21 cellular contexts compared by ENCODE assay signal in the genomic region with DNA sequence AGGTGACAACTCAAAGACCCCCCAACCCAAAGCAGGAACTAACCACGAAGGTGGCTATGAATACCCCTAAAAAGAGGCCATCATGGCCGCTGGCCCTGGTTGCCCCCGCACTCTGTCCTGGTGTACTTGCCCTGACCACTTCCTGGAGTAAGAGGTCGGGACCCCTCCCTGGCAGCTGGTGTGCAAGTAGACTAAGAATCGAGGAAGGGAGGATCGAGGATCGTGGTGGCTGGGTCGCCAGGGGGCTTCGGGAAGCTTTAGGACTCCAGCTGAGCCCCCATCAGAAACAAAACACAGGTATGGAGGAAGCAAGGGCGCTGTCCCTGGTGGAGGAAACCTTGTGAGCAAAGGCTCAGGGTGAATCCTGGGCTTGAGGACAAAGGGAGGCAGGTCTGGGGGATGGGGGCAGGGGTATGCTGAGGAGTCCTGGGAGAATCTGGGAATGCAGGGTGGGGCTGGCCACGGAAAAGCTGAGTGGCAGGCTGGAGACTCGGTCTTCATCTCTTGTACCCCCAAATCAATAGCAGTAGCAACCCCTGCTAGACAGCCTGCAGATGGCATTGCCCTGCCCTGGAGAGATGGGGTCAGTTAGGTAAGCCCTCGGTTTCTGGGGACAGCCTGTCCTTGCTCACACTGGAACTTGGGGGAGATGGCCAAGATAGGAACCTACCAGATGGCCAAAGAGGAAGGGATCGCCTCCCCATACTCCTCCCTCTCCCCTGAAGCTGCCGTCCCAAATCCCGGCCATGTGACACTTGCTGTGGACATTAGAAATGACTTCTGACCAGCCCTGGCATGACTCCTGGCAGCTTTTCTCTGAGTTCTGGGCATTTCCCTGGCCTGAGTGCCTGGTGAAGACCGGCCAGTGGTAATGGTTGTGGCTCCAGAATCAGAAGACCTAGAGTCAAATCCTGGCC.
"Had no signal": no experiment of that assay in that cellular context is flagged by ENCODE, and none has a peak within 500 bp of the region (broad histone marks: within the 10 kb centered on the region; RNA-seq: fewer than 3 reads in every experiment).

No MANE protein-coding gene starts in this region.

- H3K27me3 ChIP-seq: gastrocnemius medialis, right atrium auricular region had no signal

- H3K4me3 Mint-ChIP-seq: activated B cell treated with CpG ODN at 0.5 μM for 24 hours; activated CD4-positive, alpha-beta T cell treated with anti-CD3 and anti-CD28 coated beads, Interleukin-2, amount 10 ng/mL, durations not matched to agents 24 days and 14 days; activated T-cell treated with anti-CD3 and anti-CD28 coated beads, Interleukin-2, amount 50 U/mL, for 72 hours; dendritic cell treated with granulocyte-macrophage colony-stimulating factor and Interleukin-4, amounts not matched to agents 40 ng/mL and 50 ng/mL, for 4 days; effector memory CD8-positive, alpha-beta T cell; natural killer cell treated with Interleukin-12 subunit alpha and Interleukin-12 subunit beta and Interleukin-15 and Interleukin-18, amount 100 ng/mL, for 72 hours; T-helper 1 cell treated with Interleukin-12 subunit alpha and Interleukin-12 subunit beta and Interleukin-4 antibody, amounts not matched to agents 30 μg/mL and 1 μg/mL, for 36 hours had no signal

- H3K4me3 ChIP-seq: gastrocnemius medialis, heart left ventricle, left ventricle myocardium inferior, right atrium auricular region, transverse colon had no signal

- H3K27ac Mint-ChIP-seq: activated B cell treated with CpG ODN at 0.5 μM for 24 hours; activated CD4-positive, alpha-beta T cell treated with anti-CD3 and anti-CD28 coated beads, Interleukin-2, amount 10 ng/mL, durations not matched to agents 24 days and 14 days; activated T-cell treated with anti-CD3 and anti-CD28 coated beads, Interleukin-2, amount 50 U/mL, for 72 hours; dendritic cell treated with granulocyte-macrophage colony-stimulating factor and Interleukin-4, amounts not matched to agents 40 ng/mL and 50 ng/mL, for 4 days; effector memory CD8-positive, alpha-beta T cell; natural killer cell treated with Interleukin-12 subunit alpha and Interleukin-12 subunit beta and Interleukin-15 and Interleukin-18, amount 100 ng/mL, for 72 hours; progenitor cell of endocrine pancreas; T-helper 1 cell treated with Interleukin-12 subunit alpha and Interleukin-12 subunit beta and Interleukin-4 antibody, amounts not matched to agents 30 μg/mL and 1 μg/mL, for 36 hours had no signal

- ATAC-seq: effector memory CD8-positive, alpha-beta T cell; gastrocnemius medialis; heart left ventricle; stimulated activated naive CD8-positive, alpha-beta T cell treated with anti-CD3 and anti-CD28 coated beads, Interleukin-15, Interleukin-2, amounts not matched to agents 100 U/mL and 50 U/mL, for 24 hours had no signal

- DNase-seq: activated B cell treated with CpG ODN at 0.5 μM for 24 hours; activated CD4-positive, alpha-beta T cell treated with anti-CD3 and anti-CD28 coated beads, Interleukin-2, amount 10 ng/mL, durations not matched to agents 24 days and 14 days; activated CD8-positive, alpha-beta memory T cell treated with anti-CD3 and anti-CD28 coated beads, Interleukin-2, amount 50 U/mL, for 48 hours; activated gamma-delta T cell; activated T-cell treated with anti-CD3 and anti-CD28 coated beads, Interleukin-2, amount 50 U/mL, for 72 hours; aorta; cerebellar nuclear complex; effector memory CD8-positive, alpha-beta T cell; gastrocnemius medialis; heart left ventricle; left ventricle myocardium inferior; occipital lobe; small intestine; stimulated activated CD4-positive, alpha-beta T cell treated with anti-CD3 and anti-CD28 coated beads, Interleukin-4, amount 100 ng/mL, for 24 hours; stimulated activated naive CD8-positive, alpha-beta T cell treated with anti-CD3 and anti-CD28 coated beads, Interleukin-15, Interleukin-2, amounts not matched to agents 100 U/mL and 50 U/mL, for 24 hours; transverse colon had no signal

- H3K36me3 Mint-ChIP-seq: natural killer cell treated with Interleukin-12 subunit alpha and Interleukin-12 subunit beta and Interleukin-15 and Interleukin-18, amount 100 ng/mL, for 72 hours had no signal

- H3K4me1 Mint-ChIP-seq: activated B cell treated with CpG ODN at 0.5 μM for 24 hours; activated CD4-positive, alpha-beta T cell treated with anti-CD3 and anti-CD28 coated beads, Interleukin-2, amount 10 ng/mL, durations not matched to agents 24 days and 14 days had no signal

- H3K27ac ChIP-seq: gastrocnemius medialis, heart left ventricle, left ventricle myocardium inferior, right atrium auricular region, transverse colon had no signal

- H3K9me3 ChIP-seq: gastrocnemius medialis, heart left ventricle, left ventricle myocardium inferior, right atrium auricular region, transverse colon had no signal

- H3K9me3 Mint-ChIP-seq: activated B cell treated with CpG ODN at 0.5 μM for 24 hours; activated CD4-positive, alpha-beta T cell treated with anti-CD3 and anti-CD28 coated beads, Interleukin-2, amount 10 ng/mL, durations not matched to agents 24 days and 14 days; activated T-cell treated with anti-CD3 and anti-CD28 coated beads, Interleukin-2, amount 50 U/mL, for 72 hours; dendritic cell treated with granulocyte-macrophage colony-stimulating factor and Interleukin-4, amounts not matched to agents 40 ng/mL and 50 ng/mL, for 4 days; effector memory CD8-positive, alpha-beta T cell; natural killer cell treated with Interleukin-12 subunit alpha and Interleukin-12 subunit beta and Interleukin-15 and Interleukin-18, amount 100 ng/mL, for 72 hours; T-helper 1 cell treated with Interleukin-12 subunit alpha and Interleukin-12 subunit beta and Interleukin-4 antibody, amounts not matched to agents 30 μg/mL and 1 μg/mL, for 36 hours had no signal

- H3K36me3 ChIP-seq: gastrocnemius medialis, heart left ventricle, left ventricle myocardium inferior, right atrium auricular region, transverse colon had no signal
